In the genomic region with DNA sequence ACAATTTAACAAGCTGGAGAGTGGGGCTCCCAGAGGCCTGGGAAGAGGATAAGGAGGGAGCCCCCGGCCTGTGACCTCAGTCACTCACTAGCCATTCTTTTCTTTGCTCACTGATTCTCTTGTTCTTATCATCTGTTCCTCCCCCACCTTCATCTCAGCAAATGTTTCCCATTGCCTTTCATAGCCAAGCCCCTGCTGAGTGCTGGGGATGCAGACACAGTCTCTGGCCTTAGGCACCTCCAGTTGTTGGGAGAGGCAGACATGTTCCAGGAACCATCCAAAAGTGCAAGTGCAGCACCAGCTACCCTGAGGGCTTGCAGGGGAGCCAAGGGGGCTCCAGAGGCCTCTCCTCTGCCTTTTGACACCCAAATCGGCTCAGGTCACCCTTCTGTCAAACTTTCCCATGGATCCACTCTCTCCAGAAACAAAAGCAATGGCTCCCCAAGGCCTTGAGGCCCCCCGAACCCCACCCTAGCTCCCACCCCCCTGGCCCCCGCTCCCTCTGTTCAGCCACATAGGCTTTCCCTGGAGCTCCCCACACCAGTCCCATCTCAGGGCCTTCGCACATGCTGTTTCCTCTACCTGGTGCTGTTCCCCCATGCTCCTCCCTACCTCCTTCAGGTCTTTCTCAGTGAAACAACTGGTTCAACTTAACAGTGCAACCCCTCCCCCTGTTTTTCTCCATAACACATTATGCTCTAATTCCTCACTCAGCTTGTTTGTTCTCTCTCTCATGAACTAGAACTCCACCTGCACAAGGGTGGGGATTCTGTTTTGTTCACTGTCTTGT, we compare ENCODE assay signal across 1 cellular context.
TF ChIP-seq lines count a peak whose summit lies in the region.

No MANE protein-coding gene starts in this region.

TF ChIP-seq in H1, 55 proteins besides CTCF, POLR2A, EP300 and RAD21:
- TF ChIP-seq POLR2AphosphoS5 (IDR thresholded peaks at IDR 0.05; ENCODE audit: low read depth, low read length) (no peak), NANOG (IDR thresholded peaks at IDR 0.05; ENCODE audit: insufficient read depth, low read depth, low read length, poor library complexity, severe bottlenecking) (no peak), PHF8 (conservative IDR thresholded peaks at IDR 0.05; ENCODE audit: low read depth, low read length) (no peak), ZNF274 (IDR thresholded peaks at IDR 0.05; ENCODE audit: borderline replicate concordance, extremely low read depth, low read length) (no peak), TCF12 (IDR thresholded peaks at IDR 0.05; ENCODE audit: low read depth, low read length) (no peak), POU5F1 (IDR thresholded peaks at IDR 0.05; ENCODE audit: low read depth, low read length) (no peak), TBP (IDR thresholded peaks at IDR 0.05; ENCODE audit: low read depth, low read length) (no peak), TEAD4 (IDR thresholded peaks at IDR 0.05; ENCODE audit: low read depth, low read length) (no peak), SIN3A (conservative IDR thresholded peaks at IDR 0.05 in 1 of 2, IDR thresholded peaks at IDR 0.05 in 1 of 2; ENCODE audit: low read depth in 1 of 2, low read length in 2 of 2) (no peak), RBBP5 (IDR thresholded peaks at IDR 0.05; ENCODE audit: borderline replicate concordance, low read depth, low read length) (no peak), HDAC6 (IDR thresholded peaks at IDR 0.05; ENCODE audit: low read depth, low read length) (no peak), SIX5 (IDR thresholded peaks at IDR 0.05; ENCODE audit: low read depth, low read length) (no peak), JUND (IDR thresholded peaks at IDR 0.05; ENCODE audit: low read length) (no peak), KDM4A (IDR thresholded peaks at IDR 0.05; ENCODE audit: low read depth, low read length, severe bottlenecking) (no peak), EGR1 (IDR thresholded peaks at IDR 0.05; ENCODE audit: borderline replicate concordance, low read depth, low read length) (no peak), BRCA1 (IDR thresholded peaks at IDR 0.05; ENCODE audit: low read depth, low read length) (no peak), EZH2 (IDR thresholded peaks at IDR 0.05; ENCODE audit: low read depth, low read length, severe bottlenecking) (no peak)
- TF ChIP-seq, protein P1, sequence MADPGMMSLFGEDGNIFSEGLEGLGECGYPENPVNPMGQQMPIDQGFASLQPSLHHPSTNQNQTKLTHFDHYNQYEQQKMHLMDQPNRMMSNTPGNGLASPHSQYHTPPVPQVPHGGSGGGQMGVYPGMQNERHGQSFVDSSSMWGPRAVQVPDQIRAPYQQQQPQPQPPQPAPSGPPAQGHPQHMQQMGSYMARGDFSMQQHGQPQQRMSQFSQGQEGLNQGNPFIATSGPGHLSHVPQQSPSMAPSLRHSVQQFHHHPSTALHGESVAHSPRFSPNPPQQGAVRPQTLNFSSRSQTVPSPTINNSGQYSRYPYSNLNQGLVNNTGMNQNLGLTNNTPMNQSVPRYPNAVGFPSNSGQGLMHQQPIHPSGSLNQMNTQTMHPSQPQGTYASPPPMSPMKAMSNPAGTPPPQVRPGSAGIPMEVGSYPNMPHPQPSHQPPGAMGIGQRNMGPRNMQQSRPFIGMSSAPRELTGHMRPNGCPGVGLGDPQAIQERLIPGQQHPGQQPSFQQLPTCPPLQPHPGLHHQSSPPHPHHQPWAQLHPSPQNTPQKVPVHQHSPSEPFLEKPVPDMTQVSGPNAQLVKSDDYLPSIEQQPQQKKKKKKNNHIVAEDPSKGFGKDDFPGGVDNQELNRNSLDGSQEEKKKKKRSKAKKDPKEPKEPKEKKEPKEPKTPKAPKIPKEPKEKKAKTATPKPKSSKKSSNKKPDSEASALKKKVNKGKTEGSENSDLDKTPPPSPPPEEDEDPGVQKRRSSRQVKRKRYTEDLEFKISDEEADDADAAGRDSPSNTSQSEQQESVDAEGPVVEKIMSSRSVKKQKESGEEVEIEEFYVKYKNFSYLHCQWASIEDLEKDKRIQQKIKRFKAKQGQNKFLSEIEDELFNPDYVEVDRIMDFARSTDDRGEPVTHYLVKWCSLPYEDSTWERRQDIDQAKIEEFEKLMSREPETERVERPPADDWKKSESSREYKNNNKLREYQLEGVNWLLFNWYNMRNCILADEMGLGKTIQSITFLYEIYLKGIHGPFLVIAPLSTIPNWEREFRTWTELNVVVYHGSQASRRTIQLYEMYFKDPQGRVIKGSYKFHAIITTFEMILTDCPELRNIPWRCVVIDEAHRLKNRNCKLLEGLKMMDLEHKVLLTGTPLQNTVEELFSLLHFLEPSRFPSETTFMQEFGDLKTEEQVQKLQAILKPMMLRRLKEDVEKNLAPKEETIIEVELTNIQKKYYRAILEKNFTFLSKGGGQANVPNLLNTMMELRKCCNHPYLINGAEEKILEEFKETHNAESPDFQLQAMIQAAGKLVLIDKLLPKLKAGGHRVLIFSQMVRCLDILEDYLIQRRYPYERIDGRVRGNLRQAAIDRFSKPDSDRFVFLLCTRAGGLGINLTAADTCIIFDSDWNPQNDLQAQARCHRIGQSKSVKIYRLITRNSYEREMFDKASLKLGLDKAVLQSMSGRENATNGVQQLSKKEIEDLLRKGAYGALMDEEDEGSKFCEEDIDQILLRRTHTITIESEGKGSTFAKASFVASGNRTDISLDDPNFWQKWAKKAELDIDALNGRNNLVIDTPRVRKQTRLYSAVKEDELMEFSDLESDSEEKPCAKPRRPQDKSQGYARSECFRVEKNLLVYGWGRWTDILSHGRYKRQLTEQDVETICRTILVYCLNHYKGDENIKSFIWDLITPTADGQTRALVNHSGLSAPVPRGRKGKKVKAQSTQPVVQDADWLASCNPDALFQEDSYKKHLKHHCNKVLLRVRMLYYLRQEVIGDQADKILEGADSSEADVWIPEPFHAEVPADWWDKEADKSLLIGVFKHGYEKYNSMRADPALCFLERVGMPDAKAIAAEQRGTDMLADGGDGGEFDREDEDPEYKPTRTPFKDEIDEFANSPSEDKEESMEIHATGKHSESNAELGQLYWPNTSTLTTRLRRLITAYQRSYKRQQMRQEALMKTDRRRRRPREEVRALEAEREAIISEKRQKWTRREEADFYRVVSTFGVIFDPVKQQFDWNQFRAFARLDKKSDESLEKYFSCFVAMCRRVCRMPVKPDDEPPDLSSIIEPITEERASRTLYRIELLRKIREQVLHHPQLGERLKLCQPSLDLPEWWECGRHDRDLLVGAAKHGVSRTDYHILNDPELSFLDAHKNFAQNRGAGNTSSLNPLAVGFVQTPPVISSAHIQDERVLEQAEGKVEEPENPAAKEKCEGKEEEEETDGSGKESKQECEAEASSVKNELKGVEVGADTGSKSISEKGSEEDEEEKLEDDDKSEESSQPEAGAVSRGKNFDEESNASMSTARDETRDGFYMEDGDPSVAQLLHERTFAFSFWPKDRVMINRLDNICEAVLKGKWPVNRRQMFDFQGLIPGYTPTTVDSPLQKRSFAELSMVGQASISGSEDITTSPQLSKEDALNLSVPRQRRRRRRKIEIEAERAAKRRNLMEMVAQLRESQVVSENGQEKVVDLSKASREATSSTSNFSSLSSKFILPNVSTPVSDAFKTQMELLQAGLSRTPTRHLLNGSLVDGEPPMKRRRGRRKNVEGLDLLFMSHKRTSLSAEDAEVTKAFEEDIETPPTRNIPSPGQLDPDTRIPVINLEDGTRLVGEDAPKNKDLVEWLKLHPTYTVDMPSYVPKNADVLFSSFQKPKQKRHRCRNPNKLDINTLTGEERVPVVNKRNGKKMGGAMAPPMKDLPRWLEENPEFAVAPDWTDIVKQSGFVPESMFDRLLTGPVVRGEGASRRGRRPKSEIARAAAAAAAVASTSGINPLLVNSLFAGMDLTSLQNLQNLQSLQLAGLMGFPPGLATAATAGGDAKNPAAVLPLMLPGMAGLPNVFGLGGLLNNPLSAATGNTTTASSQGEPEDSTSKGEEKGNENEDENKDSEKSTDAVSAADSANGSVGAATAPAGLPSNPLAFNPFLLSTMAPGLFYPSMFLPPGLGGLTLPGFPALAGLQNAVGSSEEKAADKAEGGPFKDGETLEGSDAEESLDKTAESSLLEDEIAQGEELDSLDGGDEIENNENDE (IDR thresholded peaks at IDR 0.05; ENCODE audit: insufficient replicate concordance, low read length) = no peak
- TF ChIP-seq, protein P2, sequence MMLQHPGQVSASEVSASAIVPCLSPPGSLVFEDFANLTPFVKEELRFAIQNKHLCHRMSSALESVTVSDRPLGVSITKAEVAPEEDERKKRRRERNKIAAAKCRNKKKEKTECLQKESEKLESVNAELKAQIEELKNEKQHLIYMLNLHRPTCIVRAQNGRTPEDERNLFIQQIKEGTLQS (IDR thresholded peaks at IDR 0.05; ENCODE audit: insufficient read depth, low read depth, low read length) = no peak
